Comparison of ENCODE assay signal across 30 cellular contexts in genomic region chrX:128616933-128617332, GRCh38.
"Had no signal": no experiment of that assay in that cellular context is flagged by ENCODE, and none has a peak within 500 bp of the region (broad histone marks: within the 10 kb centered on the region; RNA-seq: fewer than 3 reads in every experiment).

No MANE protein-coding gene starts in this region.

- DNase-seq: activated CD4-positive, alpha-beta memory T cell treated with anti-CD3 and anti-CD28 coated beads for 36 hours; activated CD4-positive, alpha-beta T cell treated with anti-CD3 and anti-CD28 coated beads, Interleukin-2, amount 10 ng/mL, durations not matched to agents 24 days and 14 days; activated CD4-positive, CD25-positive, alpha-beta regulatory T cell treated with anti-CD3 and anti-CD28 coated beads, Interleukin-2, amount 50 U/mL, for 72 hours; activated CD8-positive, alpha-beta memory T cell treated with anti-CD3 and anti-CD28 coated beads for 24 hours; activated gamma-delta T cell; activated naive CD4-positive, alpha-beta T cell treated with anti-CD3 and anti-CD28 coated beads for 36 hours; activated T-cell treated with anti-CD3 and anti-CD28 coated beads, Interleukin-2, amount 50 U/mL, for 4 hours; amygdala; KG1; MG63; MV-4-11; NCI-H1092 treated with DMSO at 0.1 percent for 48 hours; NCI-H1417 treated with DMSO at 0.1 percent for 48 hours; NCI-H1694; NCI-H2029; NCI-H2107; NCI-H2171 treated with DMSO at 0.1 percent for 48 hours; NCI-H345; NCI-H510A; NCI-H526 treated with DMSO at 0.1 percent for 48 hours; NCI-H82; RPMI8226; SHP77; SW 1271 had no signal

- H3K4me1 Mint-ChIP-seq: activated CD4-positive, alpha-beta T cell treated with anti-CD3 and anti-CD28 coated beads, Interleukin-2, amount 10 ng/mL, durations not matched to agents 24 days and 14 days; brain; WTC11 had no signal

- H3K36me3 Mint-ChIP-seq: activated CD4-positive, alpha-beta memory T cell treated with anti-CD3 and anti-CD28 coated beads for 36 hours; activated naive CD8-positive, alpha-beta T cell; brain; WTC11 had no signal

- H3K4me3 ChIP-seq: MG63, SJSA1 had no signal

- H3K4me3 Mint-ChIP-seq: activated CD4-positive, alpha-beta memory T cell treated with anti-CD3 and anti-CD28 coated beads for 36 hours; activated CD4-positive, alpha-beta T cell treated with anti-CD3 and anti-CD28 coated beads, Interleukin-2, amount 10 ng/mL, durations not matched to agents 24 days and 14 days; activated naive CD4-positive, alpha-beta T cell treated with anti-CD3 and anti-CD28 coated beads for 36 hours; activated naive CD8-positive, alpha-beta T cell; activated T-cell treated with anti-CD3 and anti-CD28 coated beads, Interleukin-2, amount 50 U/mL, for 4 hours; brain; WTC11 had no signal

- H3K27ac Mint-ChIP-seq: activated CD4-positive, alpha-beta memory T cell treated with anti-CD3 and anti-CD28 coated beads for 36 hours; activated CD4-positive, alpha-beta T cell treated with anti-CD3 and anti-CD28 coated beads, Interleukin-2, amount 10 ng/mL, durations not matched to agents 24 days and 14 days; activated naive CD4-positive, alpha-beta T cell treated with anti-CD3 and anti-CD28 coated beads for 36 hours; activated naive CD8-positive, alpha-beta T cell; brain; WTC11 had no signal

- H3K27ac ChIP-seq: SJSA1 had no signal

- ATAC-seq: activated T-cell treated with anti-CD3 and anti-CD28 coated beads, Interleukin-2, amount 50 U/mL, for 4 hours; Panc1; SK-N-SH treated with all-trans-retinoic acid at 6 μM for 48 hours; WTC11 had no signal

- H3K9me3 ChIP-seq: MG63, SJSA1 had no signal

- H3K36me3 ChIP-seq: MG63, SJSA1 had no signal

- H3K4me1 ChIP-seq: SJSA1 had no signal

- H3K27me3 ChIP-seq: MG63, SJSA1 had no signal

- H3K27me3 Mint-ChIP-seq: activated CD4-positive, alpha-beta memory T cell treated with anti-CD3 and anti-CD28 coated beads for 36 hours; activated CD4-positive, alpha-beta T cell treated with anti-CD3 and anti-CD28 coated beads, Interleukin-2, amount 10 ng/mL, durations not matched to agents 24 days and 14 days; activated naive CD8-positive, alpha-beta T cell; brain had no signal
